In genomic region chr19:1039646-1040475, GRCh38 we compare ENCODE assay signal across 1 cellular context.
TF ChIP-seq lines count a peak whose summit lies in the region.

A gene with protein sequence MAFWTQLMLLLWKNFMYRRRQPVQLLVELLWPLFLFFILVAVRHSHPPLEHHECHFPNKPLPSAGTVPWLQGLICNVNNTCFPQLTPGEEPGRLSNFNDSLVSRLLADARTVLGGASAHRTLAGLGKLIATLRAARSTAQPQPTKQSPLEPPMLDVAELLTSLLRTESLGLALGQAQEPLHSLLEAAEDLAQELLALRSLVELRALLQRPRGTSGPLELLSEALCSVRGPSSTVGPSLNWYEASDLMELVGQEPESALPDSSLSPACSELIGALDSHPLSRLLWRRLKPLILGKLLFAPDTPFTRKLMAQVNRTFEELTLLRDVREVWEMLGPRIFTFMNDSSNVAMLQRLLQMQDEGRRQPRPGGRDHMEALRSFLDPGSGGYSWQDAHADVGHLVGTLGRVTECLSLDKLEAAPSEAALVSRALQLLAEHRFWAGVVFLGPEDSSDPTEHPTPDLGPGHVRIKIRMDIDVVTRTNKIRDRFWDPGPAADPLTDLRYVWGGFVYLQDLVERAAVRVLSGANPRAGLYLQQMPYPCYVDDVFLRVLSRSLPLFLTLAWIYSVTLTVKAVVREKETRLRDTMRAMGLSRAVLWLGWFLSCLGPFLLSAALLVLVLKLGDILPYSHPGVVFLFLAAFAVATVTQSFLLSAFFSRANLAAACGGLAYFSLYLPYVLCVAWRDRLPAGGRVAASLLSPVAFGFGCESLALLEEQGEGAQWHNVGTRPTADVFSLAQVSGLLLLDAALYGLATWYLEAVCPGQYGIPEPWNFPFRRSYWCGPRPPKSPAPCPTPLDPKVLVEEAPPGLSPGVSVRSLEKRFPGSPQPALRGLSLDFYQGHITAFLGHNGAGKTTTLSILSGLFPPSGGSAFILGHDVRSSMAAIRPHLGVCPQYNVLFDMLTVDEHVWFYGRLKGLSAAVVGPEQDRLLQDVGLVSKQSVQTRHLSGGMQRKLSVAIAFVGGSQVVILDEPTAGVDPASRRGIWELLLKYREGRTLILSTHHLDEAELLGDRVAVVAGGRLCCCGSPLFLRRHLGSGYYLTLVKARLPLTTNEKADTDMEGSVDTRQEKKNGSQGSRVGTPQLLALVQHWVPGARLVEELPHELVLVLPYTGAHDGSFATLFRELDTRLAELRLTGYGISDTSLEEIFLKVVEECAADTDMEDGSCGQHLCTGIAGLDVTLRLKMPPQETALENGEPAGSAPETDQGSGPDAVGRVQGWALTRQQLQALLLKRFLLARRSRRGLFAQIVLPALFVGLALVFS (N-terminal part only) (plus strand): TSS chr19:1040107. CDS start chr19:1041362, 1,255 bp downstream.

TF ChIP-seq in K562, 482 proteins besides CTCF, POLR2A, EP300 and RAD21 (continued from another document and continues in another):
- TF ChIP-seq BCLAF1 (IDR thresholded peaks at IDR 0.05; ENCODE audit: borderline replicate concordance in 1 of 2, control insufficient read depth in 1 of 2, low read depth in 2 of 2, low read length in 1 of 2) = no peak
- peak; percentile 59; the same call in 1 of the 2 replicates for TF ChIP-seq THRB (CRISPR knock-in tag; conservative IDR thresholded peaks at IDR 0.05)
- peak; percentile 92; the same call in 1 of the 2 replicates for TF ChIP-seq ZBTB2 (IDR thresholded peaks at IDR 0.05)
- TF ChIP-seq HNRNPLL (IDR thresholded peaks at IDR 0.05; ENCODE audit: low read depth, low read length, poor library complexity, severe bottlenecking) = peak; percentile 92
- TF ChIP-seq NR3C1 (CRISPR knock-in tag; IDR thresholded peaks at IDR 0.05) = no peak
- peak; percentile 31; the same call in 1 of the 2 replicates for TF ChIP-seq ZBTB17 (CRISPR knock-in tag; IDR thresholded peaks at IDR 0.05)
- TF ChIP-seq TBP (optimal IDR thresholded peaks at IDR 0.05; ENCODE audit: low read depth, low read length) = no peak
- TF ChIP-seq CXXC5 (CRISPR knock-in tag; IDR thresholded peaks at IDR 0.05) = peak; percentile 97
- peak; percentile 98 for TF ChIP-seq RBM25 (IDR thresholded peaks at IDR 0.05; ENCODE audit: low read depth, low read length, severe bottlenecking)
- TF ChIP-seq, protein P1, sequence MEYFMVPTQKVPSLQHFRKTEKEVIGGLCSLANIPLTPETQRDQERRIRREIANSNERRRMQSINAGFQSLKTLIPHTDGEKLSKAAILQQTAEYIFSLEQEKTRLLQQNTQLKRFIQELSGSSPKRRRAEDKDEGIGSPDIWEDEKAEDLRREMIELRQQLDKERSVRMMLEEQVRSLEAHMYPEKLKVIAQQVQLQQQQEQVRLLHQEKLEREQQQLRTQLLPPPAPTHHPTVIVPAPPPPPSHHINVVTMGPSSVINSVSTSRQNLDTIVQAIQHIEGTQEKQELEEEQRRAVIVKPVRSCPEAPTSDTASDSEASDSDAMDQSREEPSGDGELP (CRISPR knock-in tag; IDR thresholded peaks at IDR 0.05; ENCODE audit: borderline replicate concordance) = peak; percentile 77; the same call in 1 of the 2 replicates
- TF ChIP-seq PURB (CRISPR knock-in tag; IDR thresholded peaks at IDR 0.05; ENCODE audit: low read depth) = no peak
- TF ChIP-seq, protein P2, sequence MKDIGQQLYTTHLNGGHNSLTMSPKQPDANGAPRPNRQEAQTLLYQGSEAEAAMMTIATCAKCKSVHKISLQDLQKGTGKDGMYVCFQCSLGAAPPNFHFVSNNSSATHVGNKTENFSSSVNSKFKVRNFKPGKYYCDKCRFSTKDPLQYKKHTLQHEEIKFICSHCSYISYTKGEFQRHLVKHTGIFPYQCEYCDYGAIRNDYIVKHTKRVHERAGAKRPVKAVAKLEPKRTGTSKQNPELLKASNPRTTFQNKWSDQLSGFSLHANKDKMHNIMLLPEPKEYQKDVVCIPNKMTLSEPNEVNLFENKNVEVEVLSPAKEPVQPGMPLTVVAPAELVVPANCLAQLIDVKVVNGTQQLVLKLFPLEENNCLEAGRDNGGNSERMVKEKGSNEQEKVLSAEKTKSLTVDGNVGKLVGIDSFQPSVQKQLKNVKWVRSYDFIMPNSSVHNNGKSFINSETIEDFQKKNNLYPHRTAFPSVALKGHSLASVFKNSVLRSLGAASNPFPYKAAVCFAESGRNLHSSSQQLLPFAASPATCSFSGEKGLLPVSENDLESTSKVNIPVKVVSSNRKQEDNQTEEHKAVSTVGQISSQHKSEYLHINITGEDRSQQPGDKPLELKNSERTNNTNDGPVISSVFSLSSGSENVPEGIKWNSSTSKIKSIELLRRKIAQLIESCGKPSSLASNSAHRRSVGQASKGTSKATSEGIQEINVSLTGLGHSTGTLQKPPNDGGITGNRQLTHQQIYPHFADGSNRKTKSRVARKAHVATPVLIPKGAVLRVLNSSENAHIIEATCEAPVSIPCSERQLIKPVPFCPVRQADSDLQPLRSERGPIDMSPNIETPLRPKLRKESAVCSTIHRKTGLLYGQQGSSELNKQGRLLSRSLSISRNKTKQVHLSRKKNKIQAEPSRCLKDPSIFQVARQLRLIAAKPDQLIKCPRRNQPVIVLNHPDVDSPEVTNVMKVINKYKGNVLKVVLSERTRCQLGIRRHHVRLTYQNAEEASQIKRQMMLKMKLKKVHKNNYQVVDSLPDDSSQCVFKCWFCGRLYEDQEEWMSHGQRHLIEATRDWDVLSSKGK (CRISPR knock-in tag; IDR thresholded peaks at IDR 0.05) = no peak
- no peak for TF ChIP-seq ZNF830 (CRISPR knock-in tag; IDR thresholded peaks at IDR 0.05)
- TF ChIP-seq, protein P3, sequence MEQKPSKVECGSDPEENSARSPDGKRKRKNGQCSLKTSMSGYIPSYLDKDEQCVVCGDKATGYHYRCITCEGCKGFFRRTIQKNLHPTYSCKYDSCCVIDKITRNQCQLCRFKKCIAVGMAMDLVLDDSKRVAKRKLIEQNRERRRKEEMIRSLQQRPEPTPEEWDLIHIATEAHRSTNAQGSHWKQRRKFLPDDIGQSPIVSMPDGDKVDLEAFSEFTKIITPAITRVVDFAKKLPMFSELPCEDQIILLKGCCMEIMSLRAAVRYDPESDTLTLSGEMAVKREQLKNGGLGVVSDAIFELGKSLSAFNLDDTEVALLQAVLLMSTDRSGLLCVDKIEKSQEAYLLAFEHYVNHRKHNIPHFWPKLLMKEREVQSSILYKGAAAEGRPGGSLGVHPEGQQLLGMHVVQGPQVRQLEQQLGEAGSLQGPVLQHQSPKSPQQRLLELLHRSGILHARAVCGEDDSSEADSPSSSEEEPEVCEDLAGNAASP (IDR thresholded peaks at IDR 0.05) = no peak
- TF ChIP-seq L3MBTL2 (IDR thresholded peaks at IDR 0.05) = peak; percentile 73
- no peak for TF ChIP-seq TEAD1 (CRISPR knock-in tag; IDR thresholded peaks at IDR 0.05)
- TF ChIP-seq ZNF316 (IDR thresholded peaks at IDR 0.05) = no peak
- TF ChIP-seq, protein P4, sequence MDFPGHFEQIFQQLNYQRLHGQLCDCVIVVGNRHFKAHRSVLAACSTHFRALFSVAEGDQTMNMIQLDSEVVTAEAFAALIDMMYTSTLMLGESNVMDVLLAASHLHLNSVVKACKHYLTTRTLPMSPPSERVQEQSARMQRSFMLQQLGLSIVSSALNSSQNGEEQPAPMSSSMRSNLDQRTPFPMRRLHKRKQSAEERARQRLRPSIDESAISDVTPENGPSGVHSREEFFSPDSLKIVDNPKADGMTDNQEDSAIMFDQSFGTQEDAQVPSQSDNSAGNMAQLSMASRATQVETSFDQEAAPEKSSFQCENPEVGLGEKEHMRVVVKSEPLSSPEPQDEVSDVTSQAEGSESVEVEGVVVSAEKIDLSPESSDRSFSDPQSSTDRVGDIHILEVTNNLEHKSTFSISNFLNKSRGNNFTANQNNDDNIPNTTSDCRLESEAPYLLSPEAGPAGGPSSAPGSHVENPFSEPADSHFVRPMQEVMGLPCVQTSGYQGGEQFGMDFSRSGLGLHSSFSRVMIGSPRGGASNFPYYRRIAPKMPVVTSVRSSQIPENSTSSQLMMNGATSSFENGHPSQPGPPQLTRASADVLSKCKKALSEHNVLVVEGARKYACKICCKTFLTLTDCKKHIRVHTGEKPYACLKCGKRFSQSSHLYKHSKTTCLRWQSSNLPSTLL (IDR thresholded peaks at IDR 0.05) = no peak
- TF ChIP-seq SMARCB1 (IDR thresholded peaks at IDR 0.05; ENCODE audit: insufficient read length, low read depth) = no peak
- no peak; the same call in 1 of the 2 replicates for TF ChIP-seq MYC (IDR thresholded peaks at IDR 0.05; ENCODE audit: low read depth, low read length)
- peak; percentile 14; the same call in 1 of the 2 replicates for TF ChIP-seq MYC (CRISPR knock-in tag; IDR thresholded peaks at IDR 0.05; ENCODE audit: borderline replicate concordance, low read depth)
- no peak for TF ChIP-seq ZNF274 (IDR thresholded peaks at IDR 0.05; ENCODE audit: borderline replicate concordance, low read depth, low read length)
- TF ChIP-seq HDAC6 (IDR thresholded peaks at IDR 0.05; ENCODE audit: low read depth, low read length) = no peak
- TF ChIP-seq SP2 (IDR thresholded peaks at IDR 0.05; ENCODE audit: extremely low read depth, low read depth, low read length, poor library complexity, severe bottlenecking) = peak; percentile 90
- TF ChIP-seq, protein P5, sequence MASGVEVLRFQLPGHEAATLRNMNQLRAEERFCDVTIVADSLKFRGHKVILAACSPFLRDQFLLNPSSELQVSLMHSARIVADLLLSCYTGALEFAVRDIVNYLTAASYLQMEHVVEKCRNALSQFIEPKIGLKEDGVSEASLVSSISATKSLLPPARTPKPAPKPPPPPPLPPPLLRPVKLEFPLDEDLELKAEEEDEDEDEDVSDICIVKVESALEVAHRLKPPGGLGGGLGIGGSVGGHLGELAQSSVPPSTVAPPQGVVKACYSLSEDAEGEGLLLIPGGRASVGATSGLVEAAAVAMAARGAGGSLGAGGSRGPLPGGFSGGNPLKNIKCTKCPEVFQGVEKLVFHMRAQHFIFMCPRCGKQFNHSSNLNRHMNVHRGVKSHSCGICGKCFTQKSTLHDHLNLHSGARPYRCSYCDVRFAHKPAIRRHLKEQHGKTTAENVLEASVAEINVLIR (CRISPR knock-in tag; IDR thresholded peaks at IDR 0.05) = peak; percentile 29; the same call in 1 of the 2 replicates
- TF ChIP-seq KLF1 (tag; IDR thresholded peaks at IDR 0.05) = peak; percentile 70; the same call in 1 of the 2 replicates
- TF ChIP-seq RBM14 (IDR thresholded peaks at IDR 0.05; ENCODE audit: borderline replicate concordance, insufficient read depth, low read depth, low read length) = no peak
- no peak for TF ChIP-seq ZKSCAN8 (CRISPR knock-in tag; IDR thresholded peaks at IDR 0.05)
- TF ChIP-seq BRD9 (IDR thresholded peaks at IDR 0.05; ENCODE audit: low read depth, partially characterized antibody) = no peak
- no peak for TF ChIP-seq ZBTB43 (CRISPR knock-in tag; IDR thresholded peaks at IDR 0.05)
- no peak for TF ChIP-seq ZBTB1 (CRISPR knock-in tag; IDR thresholded peaks at IDR 0.05; ENCODE audit: borderline replicate concordance, low read depth)
- no peak for TF ChIP-seq KAT2B (IDR thresholded peaks at IDR 0.05; ENCODE audit: low read depth, low read length)
- no peak for TF ChIP-seq CHD1 (IDR thresholded peaks at IDR 0.05; ENCODE audit: low read length)
- TF ChIP-seq, protein P6, sequence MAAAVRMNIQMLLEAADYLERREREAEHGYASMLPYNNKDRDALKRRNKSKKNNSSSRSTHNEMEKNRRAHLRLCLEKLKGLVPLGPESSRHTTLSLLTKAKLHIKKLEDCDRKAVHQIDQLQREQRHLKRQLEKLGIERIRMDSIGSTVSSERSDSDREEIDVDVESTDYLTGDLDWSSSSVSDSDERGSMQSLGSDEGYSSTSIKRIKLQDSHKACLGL (CRISPR knock-in tag; IDR thresholded peaks at IDR 0.05; ENCODE audit: borderline replicate concordance, poor library complexity, severe bottlenecking) = no peak
- TF ChIP-seq FOXK2 (conservative IDR thresholded peaks at IDR 0.05 in 1 of 2, IDR thresholded peaks at IDR 0.05 in 1 of 2; ENCODE audit: low read depth in 2 of 2) = peak in 1 of 2 experiments; percentile 44; a peak in 2 of 4 replicates
- TF ChIP-seq MTA2 (IDR thresholded peaks at IDR 0.05; ENCODE audit: low read depth) = no peak
- TF ChIP-seq CCAR2 (IDR thresholded peaks at IDR 0.05; ENCODE audit: low read depth, low read length) = no peak
